In genomic region chr11:78265326-78265725, GRCh38 we compare ENCODE assay signal across 22 cellular contexts.
"Had no signal": no experiment of that assay in that cellular context is flagged by ENCODE, and none has a peak within 500 bp of the region (broad histone marks: within the 10 kb centered on the region; RNA-seq: fewer than 3 reads in every experiment).

No MANE protein-coding gene starts in this region.

- H3K9ac ChIP-seq: parathyroid adenoma had no signal

- H3K27ac Mint-ChIP-seq: activated B cell treated with CpG ODN at 0.5 μM for 24 hours; activated CD4-positive, alpha-beta memory T cell treated with anti-CD3 and anti-CD28 coated beads for 36 hours; activated naive CD8-positive, alpha-beta T cell treated with anti-CD3 and anti-CD28 coated beads, Interleukin-2, amount 10 ng/mL, durations not matched to agents 7 days and 5 days; activated T-helper 17 cell treated with anti-CD3 and anti-CD28 coated beads, Interleukin-2, amount 50 U/mL, for 72 hours; endodermal cell; immature natural killer cell; T-helper 2 cell treated with Interferon-gamma antibody and Interleukin-4, amounts not matched to agents 5 μg/mL and 100 μg/mL, for 36 hours had no signal

- H3K79me2 ChIP-seq: parathyroid adenoma had no signal

- H3K4me3 ChIP-seq: body of pancreas, heart right ventricle, sigmoid colon, tibial nerve had no signal

- H3K4me1 Mint-ChIP-seq: activated B cell treated with CpG ODN at 0.5 μM for 24 hours; activated naive CD8-positive, alpha-beta T cell treated with anti-CD3 and anti-CD28 coated beads, Interleukin-2, amount 10 ng/mL, durations not matched to agents 7 days and 5 days; activated T-helper 17 cell treated with anti-CD3 and anti-CD28 coated beads, Interleukin-2, amount 50 U/mL, for 72 hours; immature natural killer cell had no signal

- DNase-seq: activated B cell treated with CpG ODN at 0.5 μM for 24 hours; activated CD4-positive, alpha-beta memory T cell treated with anti-CD3 and anti-CD28 coated beads for 36 hours; activated CD4-positive, alpha-beta T cell treated with anti-CD3 and anti-CD28 coated beads for 4 hours; activated naive CD4-positive, alpha-beta T cell; activated naive CD8-positive, alpha-beta T cell treated with anti-CD3 and anti-CD28 coated beads, Interleukin-2, amount 10 ng/mL, durations not matched to agents 7 days and 5 days; activated T-cell treated with anti-CD3 and anti-CD28 coated beads, Interleukin-2, amount 50 U/mL, for 1 hour; amygdala; body of pancreas; endodermal cell; erythroblast; heart right ventricle; immature natural killer cell; left cardiac atrium; mesendoderm; naive thymus-derived CD4-positive, alpha-beta T cell; sigmoid colon; stimulated activated CD8-positive, alpha-beta memory T cell treated with anti-CD3 and anti-CD28 coated beads, Interleukin-4, amount 100 ng/mL, for 48 hours; stimulated activated naive CD4-positive, alpha-beta T cell had no signal

- H3K4me3 Mint-ChIP-seq: activated B cell treated with CpG ODN at 0.5 μM for 24 hours; activated CD4-positive, alpha-beta memory T cell treated with anti-CD3 and anti-CD28 coated beads for 36 hours; activated naive CD8-positive, alpha-beta T cell treated with anti-CD3 and anti-CD28 coated beads, Interleukin-2, amount 10 ng/mL, durations not matched to agents 7 days and 5 days; activated T-helper 17 cell treated with anti-CD3 and anti-CD28 coated beads, Interleukin-2, amount 50 U/mL, for 72 hours; endodermal cell; immature natural killer cell; naive thymus-derived CD4-positive, alpha-beta T cell; T-helper 2 cell treated with Interferon-gamma antibody and Interleukin-4, amounts not matched to agents 5 μg/mL and 100 μg/mL, for 36 hours had no signal

- H3K27ac ChIP-seq: body of pancreas, parathyroid adenoma, sigmoid colon, tibial nerve had no signal

- H3K9me3 ChIP-seq: body of pancreas, heart right ventricle, sigmoid colon, tibial nerve had no signal

- H3K4me1 ChIP-seq: body of pancreas had no signal

- H3K9me3 Mint-ChIP-seq: activated B cell treated with CpG ODN at 0.5 μM for 24 hours; activated CD4-positive, alpha-beta memory T cell treated with anti-CD3 and anti-CD28 coated beads for 36 hours; activated naive CD8-positive, alpha-beta T cell treated with anti-CD3 and anti-CD28 coated beads, Interleukin-2, amount 10 ng/mL, durations not matched to agents 7 days and 5 days; activated T-helper 17 cell treated with anti-CD3 and anti-CD28 coated beads, Interleukin-2, amount 50 U/mL, for 72 hours; endodermal cell; immature natural killer cell; naive thymus-derived CD4-positive, alpha-beta T cell; T-helper 2 cell treated with Interferon-gamma antibody and Interleukin-4, amounts not matched to agents 5 μg/mL and 100 μg/mL, for 36 hours had no signal

- ATAC-seq: activated T-helper 17 cell treated with anti-CD3 and anti-CD28 coated beads, Interleukin-2, amount 50 U/mL, for 72 hours; body of pancreas; heart right ventricle; left cardiac atrium; naive thymus-derived CD4-positive, alpha-beta T cell had no signal

- H3K27me3 Mint-ChIP-seq: activated B cell treated with CpG ODN at 0.5 μM for 24 hours; activated CD4-positive, alpha-beta memory T cell treated with anti-CD3 and anti-CD28 coated beads for 36 hours; activated naive CD8-positive, alpha-beta T cell treated with anti-CD3 and anti-CD28 coated beads, Interleukin-2, amount 10 ng/mL, durations not matched to agents 7 days and 5 days; activated T-helper 17 cell treated with anti-CD3 and anti-CD28 coated beads, Interleukin-2, amount 50 U/mL, for 72 hours; naive thymus-derived CD4-positive, alpha-beta T cell had no signal

- H3K36me3 Mint-ChIP-seq: activated naive CD8-positive, alpha-beta T cell treated with anti-CD3 and anti-CD28 coated beads, Interleukin-2, amount 10 ng/mL, durations not matched to agents 7 days and 5 days; immature natural killer cell had no signal

- H3K27me3 ChIP-seq: body of pancreas, heart right ventricle, sigmoid colon, tibial nerve had no signal

- H2AFZ ChIP-seq: parathyroid adenoma had no signal

- H3K36me3 ChIP-seq: heart right ventricle, sigmoid colon, tibial nerve had no signal
